11 cellular contexts compared by ENCODE assay signal in genomic region chr13:80217614-80218456, GRCh38.
DNase-seq lines count a peak whose midpoint lies in the region; TF ChIP-seq lines count a peak whose summit lies in the region.
"Had no signal": no experiment of that assay in that cellular context is flagged by ENCODE, and none has a peak within 500 bp of the region (broad histone marks: within the 10 kb centered on the region; RNA-seq: fewer than 3 reads in every experiment).

No MANE protein-coding gene starts in this region.

- H3K27me3 ChIP-seq in kidney epithelial cell (ENCODE audit: control insufficient read depth, insufficient read depth, low read length) (no peaks in the 10 kb centered on the region), testis (no peaks in the 10 kb centered on the region)
- H3K27me3 ChIP-seq: ascending aorta had no signal

- in situ Hi-C loops in astrocyte of the spinal cord (cut with HindIII; ENCODE audit: low sequenced_read_pairs) = no loop called here

- DNase-seq in M059J (ENCODE audit: low read depth) = peak; percentile 61
- peak; percentile 71 for DNase-seq in astrocyte of the spinal cord (ENCODE audit: low read depth, low spot score)
- peak; percentile 28 for DNase-seq in kidney epithelial cell (ENCODE audit: low read depth)
- no peak for DNase-seq in testis
- no peak for DNase-seq in kidney glomerular epithelial cell (lab: John Stamatoyannopoulos, UW)
- DNase-seq in activated effector memory CD4-positive, alpha-beta T cell treated with Interleukin-2 at 50 U/mL for 16 hours = no peak
- no peak for DNase-seq in COLO668 (lab: John Stamatoyannopoulos, UW; ENCODE audit: unreplicated experiment)
- DNase-seq: activated CD4-positive, alpha-beta T cell treated with anti-CD3 and anti-CD28 coated beads, Interleukin-2, amount 10 ng/mL, durations not matched to agents 7 days and 5 days; CD8-positive, alpha-beta T cell; naive B cell had no signal

- TF ChIP-seq CTCF in astrocyte of the spinal cord (IDR thresholded peaks at IDR 0.05; ENCODE audit: low read depth, low read length) (no peak), kidney epithelial cell (IDR thresholded peaks at IDR 0.05; ENCODE audit: insufficient read depth, low read length, poor library complexity, severe bottlenecking) (no peak), testis (IDR thresholded peaks at IDR 0.05) (no peak)

- H3K36me3 ChIP-seq in kidney epithelial cell (ENCODE audit: control insufficient read depth, insufficient read depth, low read length) (no peaks in the 10 kb centered on the region), testis (ENCODE audit: low read depth, missing control alignments) (no peaks in the 10 kb centered on the region)
- H3K36me3 ChIP-seq: ascending aorta had no signal

- H3K4me3 ChIP-seq in astrocyte of the spinal cord (ENCODE audit: low read depth, low read length) (no peak overlapping the region), kidney epithelial cell (ENCODE audit: low read depth, low read length) (no peak overlapping the region), testis (no peak overlapping the region)
- H3K4me3 ChIP-seq: ascending aorta had no signal

- no peaks in the 10 kb centered on the region for H3K9me3 ChIP-seq in testis
- H3K9me3 ChIP-seq: ascending aorta had no signal

- H3K4me1 ChIP-seq in testis = no peaks in the 10 kb centered on the region
- H3K4me1 ChIP-seq: ascending aorta had no signal

- intact Hi-C loops in testis (cut with DNase I; ENCODE audit: low total_unique reads) = no loop called here

- no peak for TF ChIP-seq POLR2A in testis (IDR thresholded peaks at IDR 0.05)

- 65 to 89% methylated on average over 7 of the region's 7 CpGs for WGBS in testis, 2 donors

- no peak overlapping the region for H3K27ac ChIP-seq in testis
- H3K27ac ChIP-seq: ascending aorta had no signal

Comparison
In these comparisons a context has a peak if more than half of its experiments do, and no peak if none do; other contexts are left out.
1. DNase-seq: peak in M059J (single experiment), astrocyte of the spinal cord (single experiment) and kidney epithelial cell (single experiment); none in testis (single experiment), kidney glomerular epithelial cell (single experiment), activated effector memory CD4-positive, alpha-beta T cell treated with Interleukin-2 at 50 U/mL for 16 hours (single experiment) and COLO668 (single experiment).